ENCODE assay signal across 21 cellular contexts in genomic region chr2:120943403-120944034, GRCh38.
"Had no signal": no experiment of that assay in that cellular context is flagged by ENCODE, and none has a peak within 500 bp of the region (broad histone marks: within the 10 kb centered on the region; RNA-seq: fewer than 3 reads in every experiment).

No MANE protein-coding gene starts in this region.

- H3K4me1 ChIP-seq: adrenal gland had no signal

- H3K27ac ChIP-seq: adrenal gland, esophagus muscularis mucosa, hepatocyte, skin epidermis, tibial nerve, vagina had no signal

- H3K36me3 ChIP-seq: adrenal gland, tibial nerve, vagina had no signal

- H3K27ac Mint-ChIP-seq: activated CD4-positive, alpha-beta memory T cell treated with anti-CD3 and anti-CD28 coated beads for 36 hours; activated naive CD4-positive, alpha-beta T cell treated with anti-CD3 and anti-CD28 coated beads, Interleukin-2, amount 50 U/mL, for 24 hours; natural killer cell treated with Interleukin-12 subunit alpha and Interleukin-12 subunit beta and Interleukin-15 and Interleukin-18, amount 100 ng/mL, for 72 hours had no signal

- H3K4me3 ChIP-seq: adrenal gland, esophagus muscularis mucosa, hepatocyte, skin epidermis, tibial nerve, vagina had no signal

- H3K9me3 ChIP-seq: adrenal gland, esophagus muscularis mucosa, tibial nerve, vagina had no signal

- H3K27me3 ChIP-seq: adrenal gland, esophagus muscularis mucosa, hepatocyte, tibial nerve, vagina had no signal

- H3K4me2 ChIP-seq: hepatocyte had no signal

- DNase-seq: activated CD4-positive, alpha-beta memory T cell treated with anti-CD3 and anti-CD28 coated beads for 36 hours; activated CD4-positive, alpha-beta T cell treated with anti-CD3 and anti-CD28 coated beads for 1 hour; activated effector memory CD4-positive, alpha-beta T cell treated with anti-CD3 and anti-CD28 coated beads, Interleukin-2, amount 50 U/mL, for 16 hours; activated T-cell treated with anti-CD3 and anti-CD28 coated beads, Interleukin-2, amount 50 U/mL, for 48 hours; adrenal gland; kidney; left ventricle myocardium superior; mesendoderm; nucleus accumbens; stimulated activated CD4-positive, alpha-beta T cell treated with anti-CD3 and anti-CD28 coated beads, Interleukin-15, amount 100 ng/mL, for 24 hours; stimulated activated CD4-positive, alpha-beta T cell treated with anti-CD3 and anti-CD28 coated beads, Interleukin-4, amount 100 ng/mL, for 24 hours; stimulated activated naive CD4-positive, alpha-beta T cell treated with Interleukin-2 at 50 U/mL for 16 hours; substantia nigra; T1000 had no signal

- H3K36me3 Mint-ChIP-seq: activated CD4-positive, alpha-beta memory T cell treated with anti-CD3 and anti-CD28 coated beads for 36 hours; activated naive CD4-positive, alpha-beta T cell treated with anti-CD3 and anti-CD28 coated beads, Interleukin-2, amount 50 U/mL, for 24 hours; natural killer cell treated with Interleukin-12 subunit alpha and Interleukin-12 subunit beta and Interleukin-15 and Interleukin-18, amount 100 ng/mL, for 72 hours had no signal

- H3K4me3 Mint-ChIP-seq: activated CD4-positive, alpha-beta memory T cell treated with anti-CD3 and anti-CD28 coated beads for 36 hours; activated naive CD4-positive, alpha-beta T cell treated with anti-CD3 and anti-CD28 coated beads, Interleukin-2, amount 50 U/mL, for 24 hours; natural killer cell treated with Interleukin-12 subunit alpha and Interleukin-12 subunit beta and Interleukin-15 and Interleukin-18, amount 100 ng/mL, for 72 hours had no signal

- H3K9me3 Mint-ChIP-seq: activated CD4-positive, alpha-beta memory T cell treated with anti-CD3 and anti-CD28 coated beads for 36 hours; activated naive CD4-positive, alpha-beta T cell treated with anti-CD3 and anti-CD28 coated beads, Interleukin-2, amount 50 U/mL, for 24 hours; natural killer cell treated with Interleukin-12 subunit alpha and Interleukin-12 subunit beta and Interleukin-15 and Interleukin-18, amount 100 ng/mL, for 72 hours had no signal

- H2AFZ ChIP-seq: hepatocyte had no signal

- H3K27me3 Mint-ChIP-seq: activated CD4-positive, alpha-beta memory T cell treated with anti-CD3 and anti-CD28 coated beads for 36 hours; activated naive CD4-positive, alpha-beta T cell treated with anti-CD3 and anti-CD28 coated beads, Interleukin-2, amount 50 U/mL, for 24 hours; natural killer cell treated with Interleukin-12 subunit alpha and Interleukin-12 subunit beta and Interleukin-15 and Interleukin-18, amount 100 ng/mL, for 72 hours had no signal

- ATAC-seq: left ventricle myocardium superior; natural killer cell treated with Interleukin-12 subunit alpha and Interleukin-12 subunit beta and Interleukin-15 and Interleukin-18, amount 100 ng/mL, for 72 hours had no signal

- H3K4me1 Mint-ChIP-seq: activated naive CD4-positive, alpha-beta T cell treated with anti-CD3 and anti-CD28 coated beads, Interleukin-2, amount 50 U/mL, for 24 hours had no signal
